8 cellular contexts compared by ENCODE assay signal in the genomic region with DNA sequence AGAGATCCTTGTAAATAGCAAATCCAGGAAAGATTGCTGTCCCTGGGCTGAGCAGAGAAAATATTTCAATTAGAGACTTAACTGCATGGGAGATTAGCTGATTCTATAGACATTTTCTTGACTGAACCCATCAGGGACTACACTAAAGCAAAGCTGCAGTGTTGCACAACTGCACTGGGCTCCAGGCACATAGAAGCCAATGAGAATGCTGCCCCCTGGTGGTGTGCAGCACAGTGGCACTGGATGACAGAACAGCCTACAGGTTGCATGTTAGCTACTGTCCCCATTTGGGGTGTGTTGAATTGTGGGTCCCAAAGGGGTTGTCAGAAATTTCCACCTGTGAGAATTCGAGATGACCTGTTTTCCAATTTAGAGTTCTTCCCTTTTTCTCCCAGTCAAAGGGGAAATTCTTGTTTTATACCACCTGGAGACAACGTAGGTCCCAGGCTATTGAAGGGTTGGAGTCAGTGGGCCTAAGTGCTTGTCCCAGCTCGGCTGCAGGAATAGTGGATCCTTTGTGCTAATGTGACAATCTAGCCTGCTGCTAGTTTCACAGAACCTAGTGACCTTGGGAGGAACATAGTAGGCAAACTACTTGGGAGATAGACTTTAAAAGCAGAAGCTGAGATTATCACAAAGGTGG.
DNase-seq lines count a peak whose midpoint lies in the region; ATAC-seq, FAIRE-seq and TF ChIP-seq lines count a peak whose summit lies in the region.

No MANE protein-coding gene starts in this region.

- H3K79me2 ChIP-seq in astrocyte (ENCODE audit: insufficient read depth, low read length), result no peaks in the 10 kb centered on the region

- H3K27me3 Mint-ChIP-seq in astrocyte (ENCODE audit: low read depth, unreplicated experiment), result peaks cover 32% of the 10 kb centered on the region

- FAIRE-seq in astrocyte (lab: Jason Lieb, UNC), result no peak

- H2AFZ ChIP-seq in astrocyte (ENCODE audit: low read depth, low read length), result no peak overlapping the region

- H3K4me1 ChIP-seq in astrocyte (ENCODE audit: insufficient read depth, low read length), result no peaks in the 10 kb centered on the region

- no peak overlapping the region for H3K9ac ChIP-seq in astrocyte (ENCODE audit: low read length)

- H3K27ac Mint-ChIP-seq in astrocyte (ENCODE audit: unreplicated experiment), result no peak overlapping the region

- no peak overlapping the region for H3K4me3 Mint-ChIP-seq in astrocyte (ENCODE audit: unreplicated experiment)

- peak; percentile 96 for TF ChIP-seq CTCF in LNCAP (IDR thresholded peaks at IDR 0.05)
- peak; percentile 68 for TF ChIP-seq CTCF in astrocyte (IDR thresholded peaks at IDR 0.05; ENCODE audit: insufficient read depth, low read depth, low read length)

- DNase-seq in ELR (ENCODE audit: low read depth), result peak; percentile 67
- peak; percentile 73 for DNase-seq in RPMI8226
- no peak for DNase-seq in astrocyte (ENCODE audit: low read depth)
- peak; percentile 91 for DNase-seq in iPS-NIHi11 (ENCODE audit: low spot score)
- peak; percentile 11 to 36 for DNase-seq in stimulated activated CD4-positive, alpha-beta T cell treated with anti-CD3 and anti-CD28 coated beads, Interleukin-1b, Interleukin-23, amount 100 ng/mL, for 4 hours (ENCODE audit: low read depth in 2 of 2)

- H3K36me3 ChIP-seq in astrocyte (ENCODE audit: insufficient read depth, low read length), result no peaks in the 10 kb centered on the region

- no peaks in the 10 kb centered on the region for H4K20me1 ChIP-seq in astrocyte (ENCODE audit: insufficient read depth, low read length)

- no peaks in the 10 kb centered on the region for H3K9me3 ChIP-seq in astrocyte (ENCODE audit: insufficient read depth, low read depth, low read length)

- ATAC-seq in HG03432 (IDR thresholded peaks at IDR 0.05; ENCODE audit: unreplicated experiment) (no peak), GM21723 (IDR thresholded peaks at IDR 0.05; ENCODE audit: unreplicated experiment) (no peak)

- no peaks in the 10 kb centered on the region for H3K9me3 Mint-ChIP-seq in astrocyte (ENCODE audit: unreplicated experiment)

- H3K4me1 Mint-ChIP-seq in astrocyte (ENCODE audit: low read depth, unreplicated experiment), result peaks cover 5% of the 10 kb centered on the region

- H3K27me3 ChIP-seq in astrocyte (ENCODE audit: insufficient read depth, low read length), result no peaks in the 10 kb centered on the region

- H3K4me3 ChIP-seq in astrocyte (ENCODE audit: insufficient read depth, low read depth, low read length), result no peak overlapping the region

- H3K36me3 Mint-ChIP-seq in astrocyte (ENCODE audit: low read depth, unreplicated experiment), result no peaks in the 10 kb centered on the region

- H3K4me2 ChIP-seq in astrocyte (ENCODE audit: low read length), result no peak overlapping the region

- no peak overlapping the region for H3K27ac ChIP-seq in astrocyte (ENCODE audit: low read depth, low read length)
